Comparison of ENCODE assay signal across 17 cellular contexts in the genomic region with DNA sequence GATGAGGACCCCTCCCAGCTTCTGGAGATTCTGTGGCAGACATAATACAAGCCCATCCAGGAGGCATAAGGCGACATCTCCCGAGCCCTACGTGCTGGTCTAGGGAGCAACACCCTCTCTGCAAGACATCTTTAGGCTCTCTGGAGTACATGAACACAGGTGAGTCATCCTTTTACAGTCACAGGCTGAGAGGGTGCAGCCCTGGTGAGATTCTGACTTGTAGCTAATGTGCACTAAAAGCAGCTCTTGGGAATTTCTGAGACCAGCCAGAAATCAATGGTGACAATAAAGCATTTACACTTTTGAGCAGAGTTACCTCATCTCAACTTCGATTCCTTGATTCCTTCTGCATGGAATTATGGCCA.
DNase-seq lines count a peak whose midpoint lies in the region; ATAC-seq and TF ChIP-seq lines count a peak whose summit lies in the region.
"Had no signal": no experiment of that assay in that cellular context is flagged by ENCODE, and none has a peak within 500 bp of the region (broad histone marks: within the 10 kb centered on the region; RNA-seq: fewer than 3 reads in every experiment).

No MANE protein-coding gene starts in this region.

- H3K27ac ChIP-seq in GM23248 = no peak overlapping the region
- H3K27ac ChIP-seq in osteoblast (ENCODE audit: low read depth, low read length) = no peak overlapping the region
- H3K27ac ChIP-seq: right atrium auricular region had no signal

- H3K79me2 ChIP-seq in GM23248 (ENCODE audit: insufficient read depth) (no peaks in the 10 kb centered on the region), osteoblast (ENCODE audit: insufficient read depth, low read length) (no peaks in the 10 kb centered on the region)

- DNase-seq in GM23248 (peak; percentile 71), NCI-H226 (peak; percentile 65), epithelial cell of proximal tubule (ENCODE audit: low read depth) (peak; percentile 2), osteoblast (ENCODE audit: insufficient read length, low spot score, missing footprints) (peak; percentile 88), medulla oblongata (ENCODE audit: extremely low spot score) (no peak)
- no peak for DNase-seq in central memory CD4-positive, alpha-beta T cell
- DNase-seq: activated CD4-positive, alpha-beta T cell treated with anti-CD3 and anti-CD28 coated beads, Interleukin-2, amount 50 U/mL, for 1 hour; activated T-cell treated with anti-CD3 and anti-CD28 coated beads, Interleukin-2, amount 50 U/mL, for 4 hours; aorta; GDM1; NCI-H1694; NCI-H526; Peyer's patch; stimulated activated CD4-positive, alpha-beta T cell treated with anti-CD3 and anti-CD28 coated beads, Interleukin-4, amount 100 ng/mL, for 4 hours; stimulated activated naive CD4-positive, alpha-beta T cell treated with Interleukin-2 at 50 U/mL for 16 hours had no signal

- H4K20me1 ChIP-seq in GM23248 (ENCODE audit: insufficient read depth) (no peaks in the 10 kb centered on the region), osteoblast (ENCODE audit: insufficient read depth, low read length) (no peaks in the 10 kb centered on the region)

- in situ Hi-C loops in GM23248 (cut with MboI) = loop anchor here (10.0 kb wide), 1 partner anchor 115 kb away; no protein-coding TSS in a partner anchor

- no peak for ATAC-seq in GM21723 (IDR thresholded peaks at IDR 0.05; ENCODE audit: unreplicated experiment)
- ATAC-seq: activated T-cell treated with anti-CD3 and anti-CD28 coated beads, Interleukin-2, amount 50 U/mL, for 4 hours had no signal

- TF ChIP-seq CTCF in epithelial cell of proximal tubule (conservative IDR thresholded peaks at IDR 0.05; ENCODE audit: low read depth, low read length) (no peak), osteoblast (IDR thresholded peaks at IDR 0.05; ENCODE audit: extremely low read depth, low read depth, low read length) (no peak)

- no peaks in the 10 kb centered on the region for H3F3A ChIP-seq in GM23248 (ENCODE audit: insufficient read depth)

- no peak overlapping the region for H2AFZ ChIP-seq in GM23248
- no peak overlapping the region for H2AFZ ChIP-seq in osteoblast (ENCODE audit: low read length)

- no peak overlapping the region for H3K9ac ChIP-seq in GM23248

- no peaks in the 10 kb centered on the region for H3K36me3 ChIP-seq in GM23248 (ENCODE audit: low read depth)
- no peaks in the 10 kb centered on the region for H3K36me3 ChIP-seq in osteoblast (ENCODE audit: insufficient read depth, low read length)
- H3K36me3 ChIP-seq: Peyer's patch, right atrium auricular region had no signal

- H3K4me3 ChIP-seq in GM23248 = no peak overlapping the region
- H3K4me3 ChIP-seq in epithelial cell of proximal tubule (ENCODE audit: low read depth, low read length) = no peak overlapping the region
- no peak overlapping the region for H3K4me3 ChIP-seq in osteoblast (ENCODE audit: insufficient read depth, low read length)
- H3K4me3 ChIP-seq: Peyer's patch, right atrium auricular region had no signal

- H3K27me3 ChIP-seq in GM23248 (replicated peaks; ENCODE audit: insufficient read depth) (no peaks in the 10 kb centered on the region), osteoblast (ENCODE audit: insufficient read depth, low read length) (no peaks in the 10 kb centered on the region)
- H3K27me3 ChIP-seq: Peyer's patch, right atrium auricular region had no signal

- H3K9me3 ChIP-seq in GM23248 (ENCODE audit: low read depth) (no peaks in the 10 kb centered on the region), osteoblast (ENCODE audit: low read depth, low read length) (no peaks in the 10 kb centered on the region)
- H3K9me3 ChIP-seq: Peyer's patch had no signal

- WGBS in GM23248 (ENCODE audit: low coverage in 1 of 2, low lambda C conversion rate in 2 of 2, missing lambda C conversion rate in 2 of 2), 2 experiments = 90 to 95% methylated on average over 4 of the region's 4 CpGs

- H3K9me2 ChIP-seq in GM23248 (ENCODE audit: insufficient read depth) = no peaks in the 10 kb centered on the region

- no peak overlapping the region for H3K4me2 ChIP-seq in GM23248 (ENCODE audit: unreplicated experiment)
- H3K4me2 ChIP-seq in osteoblast (ENCODE audit: insufficient read depth, low read length) = no peak overlapping the region

- no peaks in the 10 kb centered on the region for H3K4me1 ChIP-seq in GM23248 (ENCODE audit: insufficient read depth)
- H3K4me1 ChIP-seq in osteoblast (ENCODE audit: insufficient read depth, low read length) = peaks cover 4% of the 10 kb centered on the region
- H3K4me1 ChIP-seq: Peyer's patch, right atrium auricular region had no signal

Comparison
In these comparisons a context has a peak if more than half of its experiments do, and no peak if none do; other contexts are left out.
1. DNase-seq: peak in GM23248 (single experiment), NCI-H226 (single experiment), epithelial cell of proximal tubule (single experiment) and osteoblast (single experiment); none in medulla oblongata (single experiment) and central memory CD4-positive, alpha-beta T cell (single experiment).